Comparison of ENCODE assay signal across 3 cellular contexts in genomic region chr20:62246872-62247652, GRCh38.
TF ChIP-seq lines count a peak whose summit lies in the region.

No MANE protein-coding gene starts in this region.

TF ChIP-seq in HEK293, 187 proteins besides CTCF, POLR2A, EP300 and RAD21:
- TF ChIP-seq ZSCAN5A (tag by site-specific recombination; IDR thresholded peaks at IDR 0.05) (no peak), BCL11A (tag by site-specific recombination; IDR thresholded peaks at IDR 0.05; ENCODE audit: low read depth) (no peak), ZNF341 (tag by site-specific recombination; IDR thresholded peaks at IDR 0.05; ENCODE audit: low read depth) (no peak)
- TF ChIP-seq, protein P1, sequence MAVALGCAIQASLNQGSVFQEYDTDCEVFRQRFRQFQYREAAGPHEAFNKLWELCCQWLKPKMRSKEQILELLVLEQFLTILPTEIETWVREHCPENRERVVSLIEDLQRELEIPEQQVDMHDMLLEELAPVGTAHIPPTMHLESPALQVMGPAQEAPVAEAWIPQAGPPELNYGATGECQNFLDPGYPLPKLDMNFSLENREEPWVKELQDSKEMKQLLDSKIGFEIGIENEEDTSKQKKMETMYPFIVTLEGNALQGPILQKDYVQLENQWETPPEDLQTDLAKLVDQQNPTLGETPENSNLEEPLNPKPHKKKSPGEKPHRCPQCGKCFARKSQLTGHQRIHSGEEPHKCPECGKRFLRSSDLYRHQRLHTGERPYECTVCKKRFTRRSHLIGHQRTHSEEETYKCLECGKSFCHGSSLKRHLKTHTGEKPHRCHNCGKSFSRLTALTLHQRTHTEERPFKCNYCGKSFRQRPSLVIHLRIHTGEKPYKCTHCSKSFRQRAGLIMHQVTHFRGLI (tag by site-specific recombination; IDR thresholded peaks at IDR 0.05) = peak; percentile 54; the same call in 1 of the 2 replicates
TF ChIP-seq in HEK293: peak in this region for 1.

TF ChIP-seq in K562, 482 proteins besides CTCF, POLR2A, EP300 and RAD21:
- TF ChIP-seq CBX8 (IDR thresholded peaks at IDR 0.05; ENCODE audit: borderline replicate concordance, extremely low read depth, low read depth, low read length, poor library complexity, severe bottlenecking) (no peak), NR2F6 (CRISPR knock-in tag; IDR thresholded peaks at IDR 0.05) (no peak), BHLHE40 (IDR thresholded peaks at IDR 0.05; ENCODE audit: low read length) (0 out of 2 replicates have a peak, but pooled peaks have one; percentile 21), MAFF (IDR thresholded peaks at IDR 0.05; ENCODE audit: low read length) (no peak), ESRRA (IDR thresholded peaks at IDR 0.05; ENCODE audit: borderline replicate concordance, low read depth) (peak; percentile 36; the same call in 1 of the 2 replicates), MAZ (CRISPR knock-in tag; conservative IDR thresholded peaks at IDR 0.05 in 1 of 2, IDR thresholded peaks at IDR 0.05 in 1 of 2) (no peak)

TF ChIP-seq in HepG2, 621 proteins besides CTCF, POLR2A, EP300 and RAD21 (continues in another document):
- 0 out of 2 replicates have a peak, but pooled peaks have one; percentile 15 for TF ChIP-seq NRL (CRISPR knock-in tag; IDR thresholded peaks at IDR 0.05; ENCODE audit: borderline replicate concordance)
- peak; percentile 45; the same call in 1 of the 2 replicates for TF ChIP-seq GABPB1 (CRISPR knock-in tag; IDR thresholded peaks at IDR 0.05)
- TF ChIP-seq, protein P2, sequence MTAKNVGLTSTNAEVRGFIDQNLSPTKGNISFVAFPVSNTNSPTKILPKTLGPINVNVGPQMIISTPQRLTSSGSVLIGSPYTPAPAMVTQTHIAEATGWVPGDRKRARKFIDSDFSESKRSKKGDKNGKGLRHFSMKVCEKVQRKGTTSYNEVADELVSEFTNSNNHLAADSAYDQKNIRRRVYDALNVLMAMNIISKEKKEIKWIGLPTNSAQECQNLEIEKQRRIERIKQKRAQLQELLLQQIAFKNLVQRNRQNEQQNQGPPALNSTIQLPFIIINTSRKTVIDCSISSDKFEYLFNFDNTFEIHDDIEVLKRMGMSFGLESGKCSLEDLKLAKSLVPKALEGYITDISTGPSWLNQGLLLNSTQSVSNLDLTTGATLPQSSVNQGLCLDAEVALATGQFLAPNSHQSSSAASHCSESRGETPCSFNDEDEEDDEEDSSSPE (CRISPR knock-in tag; IDR thresholded peaks at IDR 0.05) = 0 out of 2 replicates have a peak, but pooled peaks have one; percentile 45
- TF ChIP-seq ARNTL (CRISPR knock-in tag; IDR thresholded peaks at IDR 0.05) = peak; percentile 80
- TF ChIP-seq, protein P3, sequence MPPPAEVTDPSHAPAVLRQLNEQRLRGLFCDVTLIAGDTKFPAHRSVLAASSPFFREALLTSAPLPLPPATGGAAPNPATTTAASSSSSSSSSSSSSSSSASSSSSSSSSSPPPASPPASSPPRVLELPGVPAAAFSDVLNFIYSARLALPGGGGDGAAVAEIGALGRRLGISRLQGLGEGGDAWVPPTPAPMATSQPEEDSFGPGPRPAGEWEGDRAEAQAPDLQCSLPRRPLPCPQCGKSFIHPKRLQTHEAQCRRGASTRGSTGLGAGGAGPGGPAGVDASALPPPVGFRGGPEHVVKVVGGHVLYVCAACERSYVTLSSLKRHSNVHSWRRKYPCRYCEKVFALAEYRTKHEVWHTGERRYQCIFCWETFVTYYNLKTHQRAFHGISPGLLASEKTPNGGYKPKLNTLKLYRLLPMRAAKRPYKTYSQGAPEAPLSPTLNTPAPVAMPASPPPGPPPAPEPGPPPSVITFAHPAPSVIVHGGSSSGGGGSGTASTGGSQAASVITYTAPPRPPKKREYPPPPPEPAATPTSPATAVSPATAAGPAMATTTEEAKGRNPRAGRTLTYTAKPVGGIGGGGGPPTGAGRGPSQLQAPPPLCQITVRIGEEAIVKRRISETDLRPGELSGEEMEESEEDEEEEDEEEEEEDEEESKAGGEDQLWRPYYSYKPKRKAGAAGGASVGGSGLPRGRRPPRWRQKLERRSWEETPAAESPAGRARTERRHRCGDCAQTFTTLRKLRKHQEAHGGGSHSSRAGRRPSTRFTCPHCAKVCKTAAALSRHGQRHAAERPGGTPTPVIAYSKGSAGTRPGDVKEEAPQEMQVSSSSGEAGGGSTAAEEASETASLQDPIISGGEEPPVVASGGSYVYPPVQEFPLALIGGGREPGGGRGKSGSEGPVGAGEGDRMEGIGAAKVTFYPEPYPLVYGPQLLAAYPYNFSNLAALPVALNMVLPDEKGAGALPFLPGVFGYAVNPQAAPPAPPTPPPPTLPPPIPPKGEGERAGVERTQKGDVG (CRISPR knock-in tag; IDR thresholded peaks at IDR 0.05; ENCODE audit: borderline replicate concordance) = peak; percentile 97; the same call in 1 of the 2 replicates
- TF ChIP-seq CENPT (CRISPR knock-in tag; IDR thresholded peaks at IDR 0.05; ENCODE audit: low read depth) = 0 out of 2 replicates have a peak, but pooled peaks have one; percentile 44
- 0 out of 2 replicates have a peak, but pooled peaks have one; percentile 35 for TF ChIP-seq ZNF616 (CRISPR knock-in tag; IDR thresholded peaks at IDR 0.05; ENCODE audit: low read depth)
- no peak for TF ChIP-seq ZNF639 (CRISPR knock-in tag; conservative IDR thresholded peaks at IDR 0.05)
- TF ChIP-seq HOXA3 (CRISPR knock-in tag; IDR thresholded peaks at IDR 0.05) = peak; percentile 65
- peak; percentile 24; the same call in 1 of the 2 replicates for TF ChIP-seq KDM2A (CRISPR knock-in tag; IDR thresholded peaks at IDR 0.05; ENCODE audit: borderline replicate concordance, low read depth)
- TF ChIP-seq, protein P4, sequence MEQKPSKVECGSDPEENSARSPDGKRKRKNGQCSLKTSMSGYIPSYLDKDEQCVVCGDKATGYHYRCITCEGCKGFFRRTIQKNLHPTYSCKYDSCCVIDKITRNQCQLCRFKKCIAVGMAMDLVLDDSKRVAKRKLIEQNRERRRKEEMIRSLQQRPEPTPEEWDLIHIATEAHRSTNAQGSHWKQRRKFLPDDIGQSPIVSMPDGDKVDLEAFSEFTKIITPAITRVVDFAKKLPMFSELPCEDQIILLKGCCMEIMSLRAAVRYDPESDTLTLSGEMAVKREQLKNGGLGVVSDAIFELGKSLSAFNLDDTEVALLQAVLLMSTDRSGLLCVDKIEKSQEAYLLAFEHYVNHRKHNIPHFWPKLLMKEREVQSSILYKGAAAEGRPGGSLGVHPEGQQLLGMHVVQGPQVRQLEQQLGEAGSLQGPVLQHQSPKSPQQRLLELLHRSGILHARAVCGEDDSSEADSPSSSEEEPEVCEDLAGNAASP (CRISPR knock-in tag; IDR thresholded peaks at IDR 0.05; ENCODE audit: borderline replicate concordance) = peak; percentile 60; the same call in 1 of the 2 replicates
- TF ChIP-seq BORCS8-MEF2B (CRISPR knock-in tag; IDR thresholded peaks at IDR 0.05) = 0 out of 2 replicates have a peak, but pooled peaks have one; percentile 29
- no peak for TF ChIP-seq CBX2 (IDR thresholded peaks at IDR 0.05; ENCODE audit: low read depth, low read length)
- no peak for TF ChIP-seq CBX2 (CRISPR knock-in tag; IDR thresholded peaks at IDR 0.05; ENCODE audit: low read depth)
- no peak for TF ChIP-seq SP1 (IDR thresholded peaks at IDR 0.05)
- peak; percentile 29; the same call in 1 of the 2 replicates for TF ChIP-seq SP1 (CRISPR knock-in tag; IDR thresholded peaks at IDR 0.05)
- TF ChIP-seq TEAD3 (CRISPR knock-in tag; optimal IDR thresholded peaks at IDR 0.05; ENCODE audit: borderline replicate concordance) = peak; percentile 40
- TF ChIP-seq ZMYM3 (CRISPR knock-in tag; IDR thresholded peaks at IDR 0.05) = 0 out of 2 replicates have a peak, but pooled peaks have one; percentile 25
- TF ChIP-seq TAF15 (IDR thresholded peaks at IDR 0.05; ENCODE audit: low read depth, low read length, poor library complexity, severe bottlenecking) = no peak
- TF ChIP-seq MXI1 (IDR thresholded peaks at IDR 0.05; ENCODE audit: borderline replicate concordance, low read depth, low read length) = peak; percentile 46; the same call in 1 of the 3 replicates
- TF ChIP-seq SKI (IDR thresholded peaks at IDR 0.05; ENCODE audit: partially characterized antibody) = peak; percentile 63
- no peak for TF ChIP-seq TOE1 (CRISPR knock-in tag; IDR thresholded peaks at IDR 0.05)
- peak; percentile 70; the same call in 1 of the 2 replicates for TF ChIP-seq ZNF672 (CRISPR knock-in tag; IDR thresholded peaks at IDR 0.05)
- no peak for TF ChIP-seq ZMAT5 (CRISPR knock-in tag; IDR thresholded peaks at IDR 0.05; ENCODE audit: borderline replicate concordance, low read depth)
- TF ChIP-seq USF2 (IDR thresholded peaks at IDR 0.05; ENCODE audit: low read depth, low read length) = peak; percentile 13; the same call in 1 of the 2 replicates
- no peak for TF ChIP-seq USF2 (CRISPR knock-in tag; IDR thresholded peaks at IDR 0.05; ENCODE audit: borderline replicate concordance)
- TF ChIP-seq ZNF768 (CRISPR knock-in tag; IDR thresholded peaks at IDR 0.05) = peak; percentile 45; the same call in 1 of the 2 replicates
- TF ChIP-seq, protein P5, sequence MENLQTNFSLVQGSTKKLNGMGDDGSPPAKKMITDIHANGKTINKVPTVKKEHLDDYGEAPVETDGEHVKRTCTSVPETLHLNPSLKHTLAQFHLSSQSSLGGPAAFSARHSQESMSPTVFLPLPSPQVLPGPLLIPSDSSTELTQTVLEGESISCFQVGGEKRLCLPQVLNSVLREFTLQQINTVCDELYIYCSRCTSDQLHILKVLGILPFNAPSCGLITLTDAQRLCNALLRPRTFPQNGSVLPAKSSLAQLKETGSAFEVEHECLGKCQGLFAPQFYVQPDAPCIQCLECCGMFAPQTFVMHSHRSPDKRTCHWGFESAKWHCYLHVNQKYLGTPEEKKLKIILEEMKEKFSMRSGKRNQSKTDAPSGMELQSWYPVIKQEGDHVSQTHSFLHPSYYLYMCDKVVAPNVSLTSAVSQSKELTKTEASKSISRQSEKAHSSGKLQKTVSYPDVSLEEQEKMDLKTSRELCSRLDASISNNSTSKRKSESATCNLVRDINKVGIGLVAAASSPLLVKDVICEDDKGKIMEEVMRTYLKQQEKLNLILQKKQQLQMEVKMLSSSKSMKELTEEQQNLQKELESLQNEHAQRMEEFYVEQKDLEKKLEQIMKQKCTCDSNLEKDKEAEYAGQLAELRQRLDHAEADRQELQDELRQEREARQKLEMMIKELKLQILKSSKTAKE (CRISPR knock-in tag; IDR thresholded peaks at IDR 0.05; ENCODE audit: borderline replicate concordance) = peak; percentile 81
- TF ChIP-seq HIC2 (CRISPR knock-in tag; IDR thresholded peaks at IDR 0.05; ENCODE audit: low read depth) = no peak
- peak; percentile 62; the same call in 1 of the 2 replicates for TF ChIP-seq MYC (CRISPR knock-in tag; IDR thresholded peaks at IDR 0.05; ENCODE audit: borderline replicate concordance)
- TF ChIP-seq BHLHE40 (IDR thresholded peaks at IDR 0.05; ENCODE audit: low read length) = peak; percentile 96
- peak in 1 of 2 experiments; percentile 57; a peak in 1 of 4 replicates for TF ChIP-seq NR2F1 (CRISPR knock-in tag; IDR thresholded peaks at IDR 0.05)
- peak; percentile 72 for TF ChIP-seq SALL1 (CRISPR knock-in tag; IDR thresholded peaks at IDR 0.05)
- TF ChIP-seq FOXP1 (IDR thresholded peaks at IDR 0.05) = no peak
- TF ChIP-seq FOXP1 (CRISPR knock-in tag; IDR thresholded peaks at IDR 0.05) = no peak
- TF ChIP-seq PITX1 (CRISPR knock-in tag; IDR thresholded peaks at IDR 0.05) = peak; percentile 18; the same call in 1 of the 2 replicates
- TF ChIP-seq ZFP82 (CRISPR knock-in tag; IDR thresholded peaks at IDR 0.05; ENCODE audit: borderline replicate concordance) = no peak
